In the genomic region with DNA sequence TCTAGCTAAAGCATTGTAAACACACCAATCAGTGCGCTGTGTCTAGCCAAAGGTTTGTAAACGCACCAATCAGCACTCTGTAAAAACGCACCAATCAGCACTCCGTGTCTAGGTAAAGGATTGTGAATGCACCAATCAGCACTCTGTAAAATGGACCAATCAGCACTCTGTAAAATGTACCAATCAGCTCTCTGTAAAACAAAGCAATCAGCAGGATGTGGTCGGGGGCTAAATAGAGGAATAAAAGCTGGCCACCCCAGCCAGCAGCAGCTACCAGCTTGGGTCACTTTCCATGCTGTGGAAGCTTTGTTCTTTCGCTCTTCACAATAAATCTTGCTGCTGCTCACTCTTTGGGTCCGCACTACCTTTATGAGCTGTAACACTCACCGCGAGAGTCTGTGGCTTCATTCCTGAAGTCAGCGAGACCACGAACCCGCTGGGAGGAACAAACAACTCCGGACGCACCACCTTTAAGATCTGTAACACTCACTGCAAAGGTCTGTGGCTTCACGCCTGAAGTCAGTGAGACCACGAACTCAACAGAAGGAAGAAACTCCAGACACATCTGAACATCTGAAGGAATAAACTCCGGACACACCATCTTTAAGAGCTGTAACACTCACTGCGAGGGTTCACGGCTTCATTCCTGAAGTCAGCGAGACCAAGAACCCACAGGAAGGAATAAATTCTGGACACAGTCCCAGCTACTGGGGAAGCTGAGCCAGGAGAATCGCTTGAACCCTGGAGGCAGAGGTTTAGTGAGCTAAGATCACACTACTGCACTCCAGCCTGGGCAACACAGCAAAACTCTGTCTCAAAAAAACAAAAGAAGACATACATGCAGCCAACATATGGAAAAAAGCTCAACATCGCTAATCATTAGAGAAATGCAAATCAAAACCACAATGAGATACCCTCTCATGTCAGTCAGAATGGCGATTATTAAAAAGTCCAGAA, we compare ENCODE assay signal across 1 cellular context.
A peak's percentile ranks its signal among the peaks of the same experiment; 100 is the strongest.
TF ChIP-seq lines count a peak whose summit lies in the region.

No MANE protein-coding gene starts in this region.

TF ChIP-seq in K562, 482 proteins besides CTCF, POLR2A, EP300 and RAD21:
- TF ChIP-seq NFYB (IDR thresholded peaks at IDR 0.05; ENCODE audit: extremely low read depth, insufficient read length) = peak; percentile 50
